ENCODE assay signal across 16 cellular contexts in genomic region chr19:13002970-13003540, GRCh38. TPM values are rescaled to one million over a fixed set of nuclear protein-coding genes. Genes with fewer than 3 reads are reported as not detected.
A peak's percentile ranks its signal among the peaks of the same experiment; 100 is the strongest.
DNase-seq lines count a peak whose midpoint lies in the region; ATAC-seq and TF ChIP-seq lines count a peak whose summit lies in the region.
"Had no signal": no experiment of that assay in that cellular context is flagged by ENCODE, and none has a peak within 500 bp of the region (broad histone marks: within the 10 kb centered on the region; RNA-seq: fewer than 3 reads in every experiment).

No MANE protein-coding gene starts in this region.

- H3K4me2 ChIP-seq in fibroblast of lung (ENCODE audit: extremely low read depth, insufficient read depth, low read length) = peak overlapping the region; percentile 87
- peak overlapping the region; percentile 77 for H3K4me2 ChIP-seq in skeletal muscle satellite cell (ENCODE audit: low read length)

- no peak for DNase-seq in AG10803 (ENCODE audit: low read depth)
- no peak for DNase-seq in fibroblast of lung (ENCODE audit: low read depth in 2 of 2)
- no peak for DNase-seq in hepatic stellate cell (ENCODE audit: low spot score)
- no peak for DNase-seq in NCI-H1436 (lab: John Stamatoyannopoulos, UW)
- no peak for DNase-seq in activated T-cell treated with anti-CD3 and anti-CD28 coated beads for 4 hours
- DNase-seq: activated CD4-positive, alpha-beta T cell treated with anti-CD3 and anti-CD28 coated beads, Interleukin-2, amount 10 ng/mL, durations not matched to agents 7 days and 5 days; activated T-cell treated with anti-CD3 and anti-CD28 coated beads, Interleukin-2, amount 50 U/mL, for 72 hours; effector CD8-positive, alpha-beta T cell; naive thymus-derived CD8-positive, alpha-beta T cell; NCI-H1930; stimulated activated naive CD8-positive, alpha-beta T cell treated with anti-CD3 and anti-CD28 coated beads, Interleukin-15, amount 100 ng/mL, for 72 hours; T-helper 2 cell had no signal

- H3K36me3 ChIP-seq in fibroblast of lung (ENCODE audit: control insufficient read depth, insufficient read depth, low read length) (peaks cover 11% of the 10 kb centered on the region), skeletal muscle satellite cell (ENCODE audit: insufficient read depth, low read length) (peaks cover 10% of the 10 kb centered on the region)

- peak overlapping the region; percentile 45 for H3K4me3 ChIP-seq in AG10803 (ENCODE audit: low read length)
- peak overlapping the region in 1 of 4 experiments; percentile 49 for H3K4me3 ChIP-seq in fibroblast of lung (replicated peaks in 1 of 4; ENCODE audit: control extremely low read depth in 1 of 4, insufficient read depth in 1 of 4, low read depth in 3 of 4, low read length in 4 of 4)
- no peak overlapping the region for H3K4me3 ChIP-seq in skeletal muscle satellite cell (ENCODE audit: low read length)

- H3K9me3 ChIP-seq in fibroblast of lung (ENCODE audit: control insufficient read depth, insufficient read depth, low read depth, low read length) (no peaks in the 10 kb centered on the region), skeletal muscle satellite cell (replicated peaks; ENCODE audit: low read length) (no peaks in the 10 kb centered on the region)

- H2AFZ ChIP-seq in fibroblast of lung (ENCODE audit: low read length) = no peak overlapping the region

- H3K27me3 ChIP-seq in fibroblast of lung (ENCODE audit: control insufficient read depth, insufficient read depth, low read length) (no peaks in the 10 kb centered on the region), skeletal muscle satellite cell (ENCODE audit: control insufficient read depth, insufficient read depth, low read length) (no peaks in the 10 kb centered on the region)

- H3K4me1 ChIP-seq in fibroblast of lung (ENCODE audit: control insufficient read depth, extremely low read depth, insufficient read depth, low read length) (peaks cover 35% of the 10 kb centered on the region), skeletal muscle satellite cell (ENCODE audit: control insufficient read depth, insufficient read depth, low read length) (peaks cover 61% of the 10 kb centered on the region)

- TF ChIP-seq CTCF in AG10803 (conservative IDR thresholded peaks at IDR 0.05; ENCODE audit: low read length) (no peak), VCaP (conservative IDR thresholded peaks at IDR 0.05) (no peak), fibroblast of lung (conservative IDR thresholded peaks at IDR 0.05 in 1 of 2, IDR thresholded peaks at IDR 0.05 in 1 of 2; ENCODE audit: low read depth in 1 of 2, low read length in 2 of 2) (no peak)

- H3K9ac ChIP-seq in fibroblast of lung (ENCODE audit: insufficient read depth, low read length) (no peak overlapping the region), skeletal muscle satellite cell (ENCODE audit: low read depth, low read length) (peak overlapping the region; percentile 74)

- H3K27ac ChIP-seq in VCaP = peak overlapping the region; percentile 100
- H3K27ac ChIP-seq in fibroblast of lung (ENCODE audit: insufficient read depth, low read length) = peak overlapping the region; percentile 41

- ATAC-seq in HG02981 (IDR thresholded peaks at IDR 0.05; ENCODE audit: unreplicated experiment) = no peak
- ATAC-seq: activated T-cell treated with anti-CD3 and anti-CD28 coated beads, Interleukin-2, amount 50 U/mL, for 72 hours; naive thymus-derived CD8-positive, alpha-beta T cell had no signal

- H3K79me2 ChIP-seq in fibroblast of lung (ENCODE audit: control insufficient read depth, insufficient read depth, low read length) = peaks cover 95% of the 10 kb centered on the region

- no peaks in the 10 kb centered on the region for H4K20me1 ChIP-seq in fibroblast of lung (ENCODE audit: control insufficient read depth, extremely low read depth, insufficient read depth, low read length)

RNA-seq across cellular contexts. Expression of gene NFIX, which starts 7.8 kb away (rescaled TPM):
- total RNA-seq in fibroblast of lung = 55.2 and 74.8 TPM in 2 replicates
- polyA plus RNA-seq in fibroblast of lung = 35.7 and 75.9 TPM in 2 replicates
- 139 and 196 TPM in 2 replicates for polyA plus RNA-seq in fibroblast of lung (2012)
- 272 and 385 TPM in 2 replicates for polyA minus RNA-seq in fibroblast of lung (ENCODE audit: low replicate concordance)
- 41.6 and 60.9 TPM in 2 replicates for total RNA-seq in skeletal muscle satellite cell (2012; rRNA removed)

RNA-seq across cellular contexts. Expression of gene DAND5, which starts 33.7 kb away (rescaled TPM):
- total RNA-seq in fibroblast of lung = not detected in 2 replicates
- 0.03 TPM in 1 of 2 replicates, not detected in the other for polyA plus RNA-seq in fibroblast of lung
- polyA plus RNA-seq in fibroblast of lung (2012) = not detected in 2 replicates
- not detected in 2 replicates for polyA minus RNA-seq in fibroblast of lung (ENCODE audit: low replicate concordance)
- not detected in 2 replicates for total RNA-seq in skeletal muscle satellite cell (2012; rRNA removed)
- total RNA-seq: naive thymus-derived CD8-positive, alpha-beta T cell; sciatic nerve had no signal
- polyA plus RNA-seq: naive thymus-derived CD8-positive, alpha-beta T cell had no signal

RNA-seq across cellular contexts. Expression of gene GADD45GIP1, which starts 46.0 kb away (rescaled TPM):
- 17.7 and 19.7 TPM in 2 replicates for total RNA-seq in fibroblast of lung
- polyA plus RNA-seq in fibroblast of lung = 19.5 and 28.2 TPM in 2 replicates
- 51.3 and 70.6 TPM in 2 replicates for polyA plus RNA-seq in fibroblast of lung (2012)
- polyA minus RNA-seq in fibroblast of lung (ENCODE audit: low replicate concordance) = 2.0 and 6.3 TPM in 2 replicates
- 21.3 and 26.4 TPM in 2 replicates for total RNA-seq in skeletal muscle satellite cell (2012; rRNA removed)

RNA-seq across cellular contexts. Expression of gene RAD23A, which starts 57.4 kb away (rescaled TPM):
- 51.1 and 72.2 TPM in 2 replicates for total RNA-seq in fibroblast of lung
- polyA plus RNA-seq in fibroblast of lung = 46.2 and 62.5 TPM in 2 replicates
- polyA plus RNA-seq in fibroblast of lung (2012) = 96.7 and 122 TPM in 2 replicates
- polyA minus RNA-seq in fibroblast of lung (ENCODE audit: low replicate concordance) = 171 and 199 TPM in 2 replicates
- 95.3 and 119 TPM in 2 replicates for total RNA-seq in skeletal muscle satellite cell (2012; rRNA removed)
